In the genomic region with DNA sequence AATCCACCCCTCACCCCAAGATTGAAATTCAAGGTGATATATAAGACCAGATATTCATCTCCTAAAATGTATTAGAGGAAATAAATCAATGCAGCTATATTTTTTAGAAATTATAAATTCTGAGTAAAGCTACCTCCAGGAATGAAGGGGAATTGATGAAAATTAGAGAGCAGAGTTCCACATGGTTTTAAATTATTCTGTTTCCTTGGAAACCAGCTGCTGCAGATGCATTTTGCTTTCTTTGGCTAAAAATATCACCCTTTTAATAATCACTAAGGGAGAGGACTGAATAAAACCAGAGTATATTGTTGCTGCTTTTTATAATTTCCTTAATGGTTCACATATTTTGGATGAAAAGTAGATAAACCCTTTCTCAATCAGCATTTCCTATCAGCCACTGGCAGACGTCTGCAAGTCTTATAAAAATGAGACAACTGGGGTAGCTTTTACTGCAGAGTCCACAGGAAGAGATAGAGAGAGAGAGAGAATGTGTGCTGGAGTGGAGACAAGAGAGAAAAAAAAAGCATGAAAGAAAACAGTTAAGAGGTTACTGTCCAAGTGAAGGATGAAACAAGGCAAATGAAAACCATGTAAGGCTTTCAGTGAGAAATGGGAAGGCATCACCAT, we compare ENCODE assay signal across 17 cellular contexts. TPM values are rescaled to one million over a fixed set of nuclear protein-coding genes. Genes with fewer than 3 reads are reported as not detected.
DNase-seq lines count a peak whose midpoint lies in the region; ATAC-seq, FAIRE-seq and TF ChIP-seq lines count a peak whose summit lies in the region.
"Had no signal": no experiment of that assay in that cellular context is flagged by ENCODE, and none has a peak within 500 bp of the region (broad histone marks: within the 10 kb centered on the region; RNA-seq: fewer than 3 reads in every experiment).

No MANE protein-coding gene starts in this region.

- peak overlapping the region; percentile 5 for H2AFZ ChIP-seq in hepatocyte

- H3K4me3 ChIP-seq in right cardiac atrium (ENCODE audit: low read length), result peak overlapping the region; percentile 25
- H3K4me3 ChIP-seq in right atrium auricular region, result peak overlapping the region in 1 of 2 donors; percentile 14
- H3K4me3 ChIP-seq in hepatocyte, result peak overlapping the region; percentile 14
- H3K4me3 ChIP-seq in uterus, result peak overlapping the region; percentile 2 to 4
- H3K4me3 ChIP-seq: MG63, psoas muscle had no signal

- H3K36me3 Mint-ChIP-seq in CD4-positive, alpha-beta T cell (ENCODE audit: low read depth), result no peaks in the 10 kb centered on the region
- H3K36me3 Mint-ChIP-seq: memory B cell had no signal

- no peak for FAIRE-seq in GM19239 (lab: Jason Lieb, UNC)

- intact Hi-C loops in right cardiac atrium (cut with DNase I) (no loop called here), uterus (cut with DNase I; ENCODE audit: low total_unique reads) (no loop called here)
- intact Hi-C loops in CD4-positive, alpha-beta T cell (cut with DNase I, micrococcal nuclease), result no loop called here

- no peaks in the 10 kb centered on the region for H4K20me1 ChIP-seq in hepatocyte (ENCODE audit: insufficient read depth, poor library complexity, severe bottlenecking)

- no peak for DNase-seq in right cardiac atrium
- no peak for DNase-seq in right atrium auricular region (ENCODE audit: low spot score)
- DNase-seq in SK-N-DZ (ENCODE audit: low spot score), result peak; percentile 62
- DNase-seq in hepatocyte (ENCODE audit: low spot score), result no peak
- no peak for DNase-seq in uterus
- no peak for DNase-seq in GM19239 (ENCODE audit: insufficient read length, low spot score)
- no peak for DNase-seq in stimulated activated CD4-positive, alpha-beta T cell treated with anti-CD3 and anti-CD28 coated beads, Interleukin-4, amount 100 ng/mL, for 1 hour
- no peak for DNase-seq in CD4-positive, alpha-beta T cell
- DNase-seq: activated CD4-positive, alpha-beta T cell treated with anti-CD3 and anti-CD28 coated beads for 4 hours; DND-41; MG63; psoas muscle; stimulated activated CD4-positive, alpha-beta T cell treated with anti-CD3 and anti-CD28 coated beads, Interleukin-2, amount 100 ng/mL, for 48 hours; stimulated activated naive CD4-positive, alpha-beta T cell had no signal

- H3K27ac Mint-ChIP-seq in CD4-positive, alpha-beta T cell, result no peak overlapping the region
- H3K27ac Mint-ChIP-seq: memory B cell had no signal

- H3K9me3 ChIP-seq in right cardiac atrium (ENCODE audit: control insufficient read depth, low read length) (no peaks in the 10 kb centered on the region), right atrium auricular region (no peaks in the 10 kb centered on the region), hepatocyte (ENCODE audit: low read depth) (no peaks in the 10 kb centered on the region), uterus (no peaks in the 10 kb centered on the region)
- H3K9me3 ChIP-seq in CD4-positive, alpha-beta T cell (ENCODE audit: control insufficient read depth, low read length), result no peaks in the 10 kb centered on the region
- H3K9me3 ChIP-seq: MG63, psoas muscle had no signal

- TF ChIP-seq POLR2A in uterus (IDR thresholded peaks at IDR 0.05), result no peak

- H3K27me3 ChIP-seq in right cardiac atrium (ENCODE audit: control insufficient read depth, insufficient read depth), result no peaks in the 10 kb centered on the region
- H3K27me3 ChIP-seq in right atrium auricular region, result no peaks in the 10 kb centered on the region
- no peaks in the 10 kb centered on the region for H3K27me3 ChIP-seq in hepatocyte
- H3K27me3 ChIP-seq in uterus, result no peaks in the 10 kb centered on the region
- H3K27me3 ChIP-seq in CD4-positive, alpha-beta T cell (ENCODE audit: control insufficient read depth, insufficient read depth, low read length), result no peaks in the 10 kb centered on the region

- no peaks in the 10 kb centered on the region for H3K27me3 Mint-ChIP-seq in CD4-positive, alpha-beta T cell

- H3K4me1 Mint-ChIP-seq in CD4-positive, alpha-beta T cell (ENCODE audit: low read depth), result no peaks in the 10 kb centered on the region
- H3K4me1 Mint-ChIP-seq: memory B cell had no signal

- TF ChIP-seq CTCF in right atrium auricular region (IDR thresholded peaks at IDR 0.05) (no peak), hepatocyte (IDR thresholded peaks at IDR 0.05; ENCODE audit: poor library complexity) (no peak), uterus (IDR thresholded peaks at IDR 0.05) (no peak)
- no peak for TF ChIP-seq CTCF in CD4-positive, alpha-beta T cell (IDR thresholded peaks at IDR 0.05)

- H3K27ac ChIP-seq in right cardiac atrium (ENCODE audit: low read length) (no peak overlapping the region), right atrium auricular region (no peak overlapping the region), hepatocyte (peak overlapping the region; percentile 19), uterus (peak overlapping the region in 1 of 2 donors; percentile 71)
- H3K27ac ChIP-seq in CD4-positive, alpha-beta T cell (ENCODE audit: low read depth, low read length), result no peak overlapping the region
- H3K27ac ChIP-seq: HL-60, psoas muscle had no signal

- H3K4me1 ChIP-seq in right cardiac atrium (ENCODE audit: control insufficient read depth, insufficient read depth, low read length) (no peaks in the 10 kb centered on the region), right atrium auricular region (no peaks in the 10 kb centered on the region), hepatocyte (ENCODE audit: insufficient read depth) (peaks cover 8% of the 10 kb centered on the region), uterus (no peaks in the 10 kb centered on the region)
- H3K4me1 ChIP-seq: psoas muscle had no signal

- no peaks in the 10 kb centered on the region for H3K9me2 ChIP-seq in hepatocyte (replicated peaks; ENCODE audit: insufficient read depth)

- 6% methylated on average over 1 of the region's 1 CpG for WGBS in right cardiac atrium
- 7% methylated on average over 1 of the region's 1 CpG for WGBS in hepatocyte (ENCODE audit: low lambda C conversion rate, missing lambda C conversion rate)

- no peak for ATAC-seq in right cardiac atrium
- ATAC-seq in CD4-positive, alpha-beta T cell (ENCODE audit: poor library complexity), result no peak
- ATAC-seq: psoas muscle had no signal

- H3K36me3 ChIP-seq in right atrium auricular region, result no peaks in the 10 kb centered on the region
- no peaks in the 10 kb centered on the region for H3K36me3 ChIP-seq in hepatocyte (replicated peaks; ENCODE audit: insufficient read depth, low read depth)
- H3K36me3 ChIP-seq in uterus, result no peaks in the 10 kb centered on the region
- H3K36me3 ChIP-seq: MG63 had no signal

- CTCF ChIA-PET in CD4-positive, alpha-beta T cell (lab: Charles Lee), result no interaction called here

- no peak overlapping the region for H3K4me3 Mint-ChIP-seq in CD4-positive, alpha-beta T cell
- H3K4me3 Mint-ChIP-seq: memory B cell had no signal

- no peaks in the 10 kb centered on the region for H3K9me3 Mint-ChIP-seq in CD4-positive, alpha-beta T cell
- H3K9me3 Mint-ChIP-seq: memory B cell had no signal

- POLR2A ChIA-PET in CD4-positive, alpha-beta T cell (lab: Charles Lee), result no interaction called here

- H3K4me2 ChIP-seq in hepatocyte, result peak overlapping the region; percentile 71

- peaks cover 55% of the 10 kb centered on the region for H3K79me2 ChIP-seq in hepatocyte

RNA-seq across cellular contexts. Expression of a gene that starts 2.0 kb away (rescaled TPM):
- total RNA-seq in right cardiac atrium (1 to 10 TPM; 2.8 to 9.6 (median 6.8) TPM), right atrium auricular region (1 to 10 TPM; 1.3 to 4.5 TPM), hepatocyte (8.1 and 14.0 TPM in 2 replicates), uterus (10 to 100 TPM in 1 of 4 donors, 1 to 10 TPM in 3; 1.0 to 44.1 (median 4.3) TPM)
- polyA plus RNA-seq in right cardiac atrium (1.6 TPM), hepatocyte (3.0 and 6.9 TPM in 2 replicates)
- polyA plus RNA-seq in SK-N-DZ (2014; cell fraction: cytosol; rRNA removed), result 2.4 and 2.7 TPM in 2 replicates
- polyA plus RNA-seq in SK-N-DZ (2014; cell fraction: nucleus; rRNA removed), result 5.1 and 8.6 TPM in 2 replicates
- not detected for total RNA-seq in CD4-positive, alpha-beta T cell
- total RNA-seq: T-helper 1 cell treated with Interleukin-12 subunit alpha and Interleukin-12 subunit beta and Interleukin-4 antibody, amounts not matched to agents 30 ng/mL and 1 ng/mL, for 36 hours had no signal
